Comparison of ENCODE assay signal across 21 cellular contexts in genomic region chr2:60447943-60448342, GRCh38.
"Had no signal": no experiment of that assay in that cellular context is flagged by ENCODE, and none has a peak within 500 bp of the region (broad histone marks: within the 10 kb centered on the region; RNA-seq: fewer than 3 reads in every experiment).

No MANE protein-coding gene starts in this region.

- H3K4me3 ChIP-seq: cardiac muscle cell, esophagus squamous epithelium, ovary, right lobe of liver, testis had no signal

- H3K9me3 Mint-ChIP-seq: activated CD4-positive, alpha-beta memory T cell treated with anti-CD3 and anti-CD28 coated beads for 36 hours; activated naive CD8-positive, alpha-beta T cell treated with anti-CD3 and anti-CD28 coated beads for 36 hours; dendritic cell treated with granulocyte-macrophage colony-stimulating factor and Interleukin-4, amounts not matched to agents 40 ng/mL and 50 ng/mL, for 4 days; effector memory CD8-positive, alpha-beta T cell; naive thymus-derived CD8-positive, alpha-beta T cell; type B pancreatic cell had no signal

- H3K36me3 Mint-ChIP-seq: activated CD4-positive, alpha-beta memory T cell treated with anti-CD3 and anti-CD28 coated beads for 36 hours; activated naive CD8-positive, alpha-beta T cell treated with anti-CD3 and anti-CD28 coated beads for 36 hours; naive thymus-derived CD8-positive, alpha-beta T cell; type B pancreatic cell had no signal

- FAIRE-seq: islet of Langerhans, small intestine, TTC549 had no signal

- DNase-seq: activated CD4-positive, alpha-beta memory T cell treated with anti-CD3 and anti-CD28 coated beads for 36 hours; activated CD4-positive, alpha-beta T cell treated with anti-CD3 and anti-CD28 coated beads for 4 hours; activated naive CD4-positive, alpha-beta T cell; activated naive CD8-positive, alpha-beta T cell treated with anti-CD3 and anti-CD28 coated beads for 36 hours; activated T-cell treated with anti-CD3 and anti-CD28 coated beads for 4 hours; amniotic stem cell; effector memory CD8-positive, alpha-beta T cell; esophagus squamous epithelium; left cardiac atrium; mesendoderm; naive thymus-derived CD8-positive, alpha-beta T cell; ovary; right lobe of liver; small intestine; stimulated activated CD4-positive, alpha-beta T cell treated with anti-CD3 and anti-CD28 coated beads, Interleukin-4, amount 100 ng/mL, for 1 hour; testis had no signal

- H3K9me3 ChIP-seq: esophagus squamous epithelium, ovary, right lobe of liver, testis had no signal

- H3K27ac ChIP-seq: cardiac muscle cell, ovary, right lobe of liver, testis had no signal

- H3K4me1 ChIP-seq: right lobe of liver, testis had no signal

- H3K4me3 Mint-ChIP-seq: activated CD4-positive, alpha-beta memory T cell treated with anti-CD3 and anti-CD28 coated beads for 36 hours; activated naive CD8-positive, alpha-beta T cell treated with anti-CD3 and anti-CD28 coated beads for 36 hours; dendritic cell treated with granulocyte-macrophage colony-stimulating factor and Interleukin-4, amounts not matched to agents 40 ng/mL and 50 ng/mL, for 4 days; effector memory CD8-positive, alpha-beta T cell; naive thymus-derived CD8-positive, alpha-beta T cell; type B pancreatic cell had no signal

- H3K27me3 ChIP-seq: cardiac muscle cell, esophagus squamous epithelium, ovary, right lobe of liver, testis had no signal

- H3K27me3 Mint-ChIP-seq: activated naive CD8-positive, alpha-beta T cell treated with anti-CD3 and anti-CD28 coated beads for 36 hours; dendritic cell treated with granulocyte-macrophage colony-stimulating factor and Interleukin-4, amounts not matched to agents 40 ng/mL and 50 ng/mL, for 4 days; naive thymus-derived CD8-positive, alpha-beta T cell; type B pancreatic cell had no signal

- H3K27ac Mint-ChIP-seq: activated CD4-positive, alpha-beta memory T cell treated with anti-CD3 and anti-CD28 coated beads for 36 hours; activated naive CD8-positive, alpha-beta T cell treated with anti-CD3 and anti-CD28 coated beads for 36 hours; dendritic cell treated with granulocyte-macrophage colony-stimulating factor and Interleukin-4, amounts not matched to agents 40 ng/mL and 50 ng/mL, for 4 days; effector memory CD8-positive, alpha-beta T cell; type B pancreatic cell had no signal

- ATAC-seq: effector memory CD8-positive, alpha-beta T cell; left cardiac atrium; naive thymus-derived CD8-positive, alpha-beta T cell; right lobe of liver had no signal

- H3K36me3 ChIP-seq: cardiac muscle cell, ovary, right lobe of liver had no signal
